Comparison of ENCODE assay signal across 21 cellular contexts in the genomic region with DNA sequence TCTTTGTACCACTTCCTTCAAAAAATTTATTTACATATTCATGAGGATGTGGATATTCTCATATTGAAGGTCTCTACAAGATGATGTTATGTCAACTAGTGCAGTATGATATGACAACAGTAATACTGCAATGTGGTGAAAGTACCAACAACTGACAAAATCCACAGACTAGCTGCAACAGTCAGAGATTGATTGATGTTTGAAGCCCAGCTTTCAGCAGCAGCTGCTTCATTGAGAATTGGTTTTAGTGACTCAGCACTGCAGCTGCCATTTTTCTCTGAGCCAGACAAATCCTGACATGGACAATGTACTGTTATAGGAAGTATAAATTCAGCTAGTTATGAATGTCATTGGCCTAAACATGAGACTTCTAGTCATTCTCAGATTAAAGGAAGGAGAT. TPM values are rescaled to one million over a fixed set of nuclear protein-coding genes. Genes with fewer than 3 reads are reported as not detected.
"Had no signal": no experiment of that assay in that cellular context is flagged by ENCODE, and none has a peak within 500 bp of the region (broad histone marks: within the 10 kb centered on the region; RNA-seq: fewer than 3 reads in every experiment).

No MANE protein-coding gene starts in this region.

- H3K79me2 ChIP-seq: parathyroid adenoma had no signal

- H3K27ac ChIP-seq: breast epithelium, epithelial cell of prostate, gastrocnemius medialis, heart right ventricle, lower lobe of right lung, parathyroid adenoma, tibial nerve, vagina had no signal

- H3K4me1 ChIP-seq: breast epithelium, gastrocnemius medialis, heart right ventricle, lower lobe of right lung, parathyroid adenoma, tibial nerve, vagina had no signal

- H3K27me3 ChIP-seq: breast epithelium, gastrocnemius medialis, heart right ventricle, tibial nerve, vagina had no signal

- H3K9me3 ChIP-seq: breast epithelium, gastrocnemius medialis, heart right ventricle, lower lobe of right lung, tibial nerve, vagina had no signal

- H3K9ac ChIP-seq: parathyroid adenoma had no signal

- H3K4me3 ChIP-seq: breast epithelium, gastrocnemius medialis, heart right ventricle, lower lobe of right lung, tibial nerve, vagina had no signal

- H2AFZ ChIP-seq: parathyroid adenoma had no signal

- ATAC-seq: gastrocnemius medialis, heart right ventricle, left colon, lower lobe of right lung had no signal

- DNase-seq: activated CD4-positive, CD25-positive, alpha-beta regulatory T cell treated with anti-CD3 and anti-CD28 coated beads, Interleukin-2, amount 50 U/mL, for 72 hours; activated naive CD4-positive, alpha-beta T cell; activated naive CD8-positive, alpha-beta T cell treated with anti-CD3 and anti-CD28 coated beads, Interleukin-2, amount 10 ng/mL, durations not matched to agents 7 days and 5 days; activated T-cell treated with anti-CD3 and anti-CD28 coated beads for 4 hours; gastrocnemius medialis; heart right ventricle; left colon; lower lobe of right lung; midbrain; naive B cell; stimulated activated CD4-positive, alpha-beta T cell treated with anti-CD3 and anti-CD28 coated beads, Interleukin-15, amount 100 ng/mL, for 24 hours; stimulated activated CD4-positive, alpha-beta T cell treated with anti-CD3 and anti-CD28 coated beads, Interleukin-4, amount 100 ng/mL, for 1 hour; stimulated activated naive CD4-positive, alpha-beta T cell; T1000 had no signal

- H3K36me3 ChIP-seq: breast epithelium, gastrocnemius medialis, heart right ventricle, lower lobe of right lung, tibial nerve, vagina had no signal

RNA-seq across cellular contexts. Expression of a gene that starts 53.8 kb away (rescaled TPM):
- total RNA-seq: activated CD8-positive, alpha-beta memory T cell treated with anti-CD3 and anti-CD28 coated beads for 36 hours; skeletal muscle tissue had no signal
